Comparison of ENCODE assay signal across 11 cellular contexts in genomic region chr3:43162573-43163084, GRCh38. TPM values are rescaled to one million over a fixed set of nuclear protein-coding genes. Genes with fewer than 3 reads are reported as not detected.
DNase-seq lines count a peak whose midpoint lies in the region; ATAC-seq and TF ChIP-seq lines count a peak whose summit lies in the region.
"Had no signal": no experiment of that assay in that cellular context is flagged by ENCODE, and none has a peak within 500 bp of the region (broad histone marks: within the 10 kb centered on the region; RNA-seq: fewer than 3 reads in every experiment).

No MANE protein-coding gene starts in this region.

- no peak overlapping the region for H3K4me2 ChIP-seq in SK-N-SH
- H3K4me2 ChIP-seq in mesenchymal stem cell (ENCODE audit: low read length, poor library complexity, severe bottlenecking): no peak overlapping the region
- H3K4me2 ChIP-seq: A549 had no signal

- H3K14ac ChIP-seq in mesenchymal stem cell (ENCODE audit: low read length in 2 of 2): no peak overlapping the region

- H3K18ac ChIP-seq in mesenchymal stem cell (ENCODE audit: low read depth in 1 of 2, low read length in 2 of 2): peak overlapping the region; percentile 44 to 81

- peak overlapping the region; percentile 19 to 91 for H2BK12ac ChIP-seq in mesenchymal stem cell (ENCODE audit: low read length in 2 of 2)

- no peaks in the 10 kb centered on the region for H3K9me2 ChIP-seq in SK-N-SH

- CTCF ChIA-PET in SK-N-SH (lab: Yijun Ruan, JAX): interaction anchor here (0.6 to 4.6 kb wide), 38 partner anchors 9 to 372 kb away, joined by 3 to 55 read pairs (median 3); partner anchors contain the start of gene SNRK

- no peak overlapping the region for H2AK5ac ChIP-seq in mesenchymal stem cell (ENCODE audit: low read length, severe bottlenecking)

- H3K9ac ChIP-seq in SK-N-SH (no peak overlapping the region), mesenchymal stem cell (ENCODE audit: low read length) (no peak overlapping the region)

- H3K9me3 ChIP-seq in SK-N-SH (no peaks in the 10 kb centered on the region), mesenchymal stem cell (ENCODE audit: control insufficient read depth, low read length) (no peaks in the 10 kb centered on the region), stomach (peaks cover 0 to 17% (median 11%) of the 10 kb centered on the region in 4 donors)

- peak overlapping the region; percentile 54 for H2BK120ac ChIP-seq in mesenchymal stem cell (ENCODE audit: low read depth, low read length)

- TF ChIP-seq RAD21 in SK-N-SH (IDR thresholded peaks at IDR 0.05; ENCODE audit: low read length): no peak

- intact Hi-C loops in stomach (cut with DNase I; ENCODE audit: low total_unique reads): no loop called here

- DNase-seq in SK-N-SH: no peak
- peak; percentile 30 for DNase-seq in activated naive CD4-positive, alpha-beta T cell treated with anti-CD3 and anti-CD28 coated beads, Interleukin-2, amount 50 U/mL, for 16 hours
- DNase-seq in mesenchymal stem cell: no peak
- DNase-seq in stomach: no peak
- DNase-seq in SIG-M5 treated with dmso at 0.1 percent for 504 hours (lab: John Stamatoyannopoulos, UW; ENCODE audit: unreplicated experiment): no peak
- DNase-seq in KBM-7: no peak
- no peak for DNase-seq in NCI-H526 treated with DMSO at 0.1 percent for 48 hours (lab: John Stamatoyannopoulos, UW)

- TF ChIP-seq CTCF in SK-N-SH (IDR thresholded peaks at IDR 0.05) (no peak), stomach (IDR thresholded peaks at IDR 0.05) (no peak)

- no peaks in the 10 kb centered on the region for H3K79me1 ChIP-seq in mesenchymal stem cell (replicated peaks; ENCODE audit: low read length, poor library complexity, severe bottlenecking)

- WGBS in SK-N-SH (ENCODE audit: low lambda C conversion rate): 37% methylated on average over 8 of the region's 8 CpGs
- 82% methylated on average over 8 of the region's 8 CpGs for WGBS in mesenchymal stem cell
- 60 to 66% (median 62%) methylated on average over 7 to 8 of the region's 8 CpGs for WGBS in stomach, 5 donors

- H2BK5ac ChIP-seq in mesenchymal stem cell (ENCODE audit: low read depth, low read length, poor library complexity, severe bottlenecking): no peak overlapping the region

- no peaks in the 10 kb centered on the region for H3F3A ChIP-seq in SK-N-SH (replicated peaks; ENCODE audit: insufficient read depth)

- no peaks in the 10 kb centered on the region for H3K79me2 ChIP-seq in SK-N-SH (ENCODE audit: insufficient read depth)

- ATAC-seq in SK-N-SH treated with all-trans-retinoic acid at 6 μM for 48 hours: peak; percentile 33; the same call in 2 of the 3 replicates

- H4K8ac ChIP-seq in mesenchymal stem cell (ENCODE audit: low read length): peak overlapping the region; percentile 84

- H3K4me1 ChIP-seq in SK-N-SH (ENCODE audit: control insufficient read depth in 1 of 2, insufficient read depth in 2 of 2, low read depth in 1 of 2, low read length in 1 of 2) (peaks cover 0 to 6% of the 10 kb centered on the region in 2 experiments; a peak in 1 of 4 replicates), mesenchymal stem cell (ENCODE audit: control insufficient read depth, insufficient read depth, low read depth, low read length) (peaks cover 6% of the 10 kb centered on the region), stomach (peaks cover 0 to 12% (median 5%) of the 10 kb centered on the region in 4 donors)
- H3K4me1 ChIP-seq: A549 had no signal

- POLR2A ChIA-PET in SK-N-SH (lab: Yijun Ruan, JAX): no interaction called here

- TF ChIP-seq EP300 in SK-N-SH (IDR thresholded peaks at IDR 0.05; ENCODE audit: borderline replicate concordance in 1 of 2, low read depth in 1 of 2, low read length in 1 of 2): no peak
- no peak for TF ChIP-seq EP300 in stomach (IDR thresholded peaks at IDR 0.05)

- H3K4me3 ChIP-seq in SK-N-SH (ENCODE audit: low read depth in 2 of 2, low read length in 1 of 2) (no peak overlapping the region), mesenchymal stem cell (ENCODE audit: insufficient read depth in 1 of 2, low read depth in 1 of 2, low read length in 2 of 2) (no peak overlapping the region), stomach (no peak overlapping the region)
- H3K4me3 ChIP-seq: A549, ascending aorta, K562 had no signal

- H3K36me3 ChIP-seq in SK-N-SH (replicated peaks in 1 of 2; ENCODE audit: control insufficient read depth in 1 of 2, insufficient read depth in 2 of 2, low read length in 1 of 2): no peaks in the 10 kb centered on the region
- no peaks in the 10 kb centered on the region for H3K36me3 ChIP-seq in mesenchymal stem cell (ENCODE audit: control insufficient read depth in 1 of 2, insufficient read depth in 2 of 2, low read depth in 1 of 2, low read length in 2 of 2)
- no peaks in the 10 kb centered on the region for H3K36me3 ChIP-seq in stomach
- H3K36me3 ChIP-seq: ascending aorta had no signal

- in situ Hi-C loops in KBM-7 (cut with MboI; ENCODE audit: low pct_unique_long_range_greater_than_20kb, low sequenced_read_pairs): no loop called here

- no peaks in the 10 kb centered on the region for H4K20me1 ChIP-seq in SK-N-SH (ENCODE audit: insufficient read depth)

- peaks cover 6% of the 10 kb centered on the region; the same call in 1 of the 2 replicates for H3K27me3 ChIP-seq in SK-N-SH (ENCODE audit: insufficient read depth)
- peaks cover 21 to 22% of the 10 kb centered on the region in 2 experiments for H3K27me3 ChIP-seq in mesenchymal stem cell (ENCODE audit: control insufficient read depth in 1 of 2, insufficient read depth in 1 of 2, low read length in 2 of 2)
- no peaks in the 10 kb centered on the region for H3K27me3 ChIP-seq in stomach
- H3K27me3 ChIP-seq: ascending aorta had no signal

- no peak overlapping the region for H4K91ac ChIP-seq in mesenchymal stem cell (ENCODE audit: low read length)

- H3K23ac ChIP-seq in mesenchymal stem cell (ENCODE audit: low read length in 2 of 2): peak overlapping the region in 1 of 2 experiments; percentile 23

- H2AFZ ChIP-seq in SK-N-SH (ENCODE audit: low read depth) (no peak overlapping the region), mesenchymal stem cell (ENCODE audit: low read depth, low read length) (no peak overlapping the region)

- H3K27ac ChIP-seq in SK-N-SH (ENCODE audit: low read depth in 2 of 2, low read length in 1 of 2) (no peak overlapping the region), mesenchymal stem cell (ENCODE audit: low read length, poor library complexity, severe bottlenecking) (no peak overlapping the region), stomach (peak overlapping the region; percentile 7 to 34 (median 29))
- H3K27ac ChIP-seq: A549, ascending aorta had no signal

- H3K4ac ChIP-seq in mesenchymal stem cell (ENCODE audit: low read depth in 1 of 2, low read length in 2 of 2): no peak overlapping the region

- TF ChIP-seq POLR2A in stomach (IDR thresholded peaks at IDR 0.05): no peak

- peak overlapping the region; percentile 73 for H2BK15ac ChIP-seq in mesenchymal stem cell (ENCODE audit: low read depth, poor library complexity, severe bottlenecking)

TF ChIP-seq in SK-N-SH treated with all-trans-retinoic acid at 6 μM for 48 hours, 23 proteins besides CTCF, POLR2A, EP300 and RAD21 (continues in another document):
- TF ChIP-seq PATZ1 (CRISPR knock-in tag; IDR thresholded peaks at IDR 0.05; ENCODE audit: borderline replicate concordance) (no peak), ZC3H10 (CRISPR knock-in tag; IDR thresholded peaks at IDR 0.05) (no peak), ZNF8 (CRISPR knock-in tag; IDR thresholded peaks at IDR 0.05) (no peak), RARB (CRISPR knock-in tag; IDR thresholded peaks at IDR 0.05) (no peak), BACH2 (CRISPR knock-in tag; IDR thresholded peaks at IDR 0.05; ENCODE audit: borderline replicate concordance) (no peak)

TF ChIP-seq in SK-N-SH, 30 proteins besides CTCF, POLR2A, EP300 and RAD21:
- no peak for TF ChIP-seq YY1 (IDR thresholded peaks at IDR 0.05; ENCODE audit: low read depth)
- TF ChIP-seq CHD2 (IDR thresholded peaks at IDR 0.05; ENCODE audit: low read length, partially characterized antibody): no peak

RNA-seq across cellular contexts. Expression of gene POMGNT2, which starts 56.8 kb away (rescaled TPM):
- polyA plus RNA-seq in SK-N-SH (2012; rRNA removed) (18.5 and 20.6 TPM in 2 replicates), stomach (1 to 10 TPM; 5.3 to 8.2 (median 7.1) TPM)
- 9.4 and 16.1 TPM in 2 replicates for polyA plus RNA-seq in SK-N-SH (2012; cell fraction: cytosol; rRNA removed)
- 10.9 and 11.5 TPM in 2 replicates for polyA plus RNA-seq in SK-N-SH (2012; cell fraction: nucleus; rRNA removed)
- polyA plus RNA-seq in mesenchymal stem cell (2013, experiment 1 of 2): 7.2 TPM
- 7.2 TPM for polyA plus RNA-seq in mesenchymal stem cell (2013, experiment 2 of 2)
- total RNA-seq in stomach: 10 to 100 TPM in 3 of 5 donors, 1 to 10 TPM in 2; 7.0 to 48.1 (median 14.3) TPM

Comparison
In these comparisons a context has a peak if more than half of its experiments do, and no peak if none do; other contexts are left out.
1. H3K27ac ChIP-seq: peak in stomach (5 of 5); none in SK-N-SH (0 of 2) and mesenchymal stem cell (single experiment).